ENCODE assay signal across 20 cellular contexts in genomic region chr17:67515490-67516088, GRCh38.
DNase-seq lines count a peak whose midpoint lies in the region; ATAC-seq and TF ChIP-seq lines count a peak whose summit lies in the region.
"Had no signal": no experiment of that assay in that cellular context is flagged by ENCODE, and none has a peak within 500 bp of the region (broad histone marks: within the 10 kb centered on the region; RNA-seq: fewer than 3 reads in every experiment).

No MANE protein-coding gene starts in this region.

- no peak for TF ChIP-seq CTCF in GM23338 (conservative IDR thresholded peaks at IDR 0.05; ENCODE audit: low read depth in 2 of 2)
- TF ChIP-seq CTCF in adrenal gland (IDR thresholded peaks at IDR 0.05): no peak
- no peak for TF ChIP-seq CTCF in heart right ventricle (IDR thresholded peaks at IDR 0.05)
- TF ChIP-seq CTCF in progenitor cell of endocrine pancreas (IDR thresholded peaks at IDR 0.05; ENCODE audit: unreplicated experiment): no peak
- TF ChIP-seq CTCF in sigmoid colon (IDR thresholded peaks at IDR 0.05): no peak

- ATAC-seq in GM23338: no peak
- ATAC-seq in heart right ventricle: peak in 5 of 8 donors; percentile 34 to 68 (median 41)
- no peak for ATAC-seq in activated T-cell treated with anti-CD3 and anti-CD28 coated beads, Interleukin-2, amount 50 U/mL, for 72 hours (replicated peaks in 1 of 2)
- no peak for ATAC-seq in left lobe of liver

- 22 to 32% (median 26%) methylated on average over 10 of the region's 10 CpGs for WGBS in adrenal gland, 4 donors
- 16 to 21% methylated on average over 10 of the region's 10 CpGs for WGBS in heart right ventricle, 2 donors
- WGBS in sigmoid colon, 2 donors: 84 to 87% methylated on average over 10 of the region's 10 CpGs

- H3K9me3 ChIP-seq in adrenal gland (replicated peaks in 1 of 3): no peaks in the 10 kb centered on the region
- peaks cover 0 to 5% (median 0%) of the 10 kb centered on the region in 11 donors for H3K9me3 ChIP-seq in heart right ventricle
- no peaks in the 10 kb centered on the region for H3K9me3 ChIP-seq in sigmoid colon
- H3K9me3 ChIP-seq: mucosa of descending colon, prostate gland, upper lobe of left lung had no signal

- TF ChIP-seq EP300 in sigmoid colon (IDR thresholded peaks at IDR 0.05): no peak

- peaks cover 43% of the 10 kb centered on the region for H3K4me1 Mint-ChIP-seq in GM23338
- peaks cover 32% of the 10 kb centered on the region for H3K4me1 Mint-ChIP-seq in progenitor cell of endocrine pancreas (ENCODE audit: low read depth)
- peaks cover 41% of the 10 kb centered on the region for H3K4me1 Mint-ChIP-seq in activated T-cell treated with anti-CD3 and anti-CD28 coated beads, Interleukin-2, amount 50 U/mL, for 72 hours (ENCODE audit: low read depth)

- H3K4me3 ChIP-seq in GM23338 (no peak overlapping the region), adrenal gland (no peak overlapping the region), heart right ventricle (peak overlapping the region in 1 of 10 donors; percentile 21), sigmoid colon (no peak overlapping the region)
- H3K4me3 ChIP-seq: mucosa of descending colon, prostate gland, upper lobe of left lung had no signal

- H3K9me3 Mint-ChIP-seq in GM23338: peaks cover 7% of the 10 kb centered on the region; the same call in 2 of the 3 replicates
- peaks cover 7% of the 10 kb centered on the region for H3K9me3 Mint-ChIP-seq in progenitor cell of endocrine pancreas (ENCODE audit: low read depth)
- H3K9me3 Mint-ChIP-seq in activated T-cell treated with anti-CD3 and anti-CD28 coated beads, Interleukin-2, amount 50 U/mL, for 72 hours: peaks cover 0 to 2% of the 10 kb centered on the region in 2 donors

- peaks cover 1% of the 10 kb centered on the region for H3F3A ChIP-seq in GM23338 (replicated peaks; ENCODE audit: low read depth)

- H3K27ac Mint-ChIP-seq in GM23338 (no peak overlapping the region), progenitor cell of endocrine pancreas (peak overlapping the region; percentile 14)
- no peak overlapping the region for H3K27ac Mint-ChIP-seq in activated T-cell treated with anti-CD3 and anti-CD28 coated beads, Interleukin-2, amount 50 U/mL, for 72 hours

- H3K4me3 Mint-ChIP-seq in GM23338 (no peak overlapping the region), progenitor cell of endocrine pancreas (ENCODE audit: low read depth) (no peak overlapping the region)
- no peak overlapping the region for H3K4me3 Mint-ChIP-seq in activated T-cell treated with anti-CD3 and anti-CD28 coated beads, Interleukin-2, amount 50 U/mL, for 72 hours

- H3K27me3 ChIP-seq in GM23338 (ENCODE audit: insufficient read depth) (no peaks in the 10 kb centered on the region), adrenal gland (no peaks in the 10 kb centered on the region), heart right ventricle (no peaks in the 10 kb centered on the region), sigmoid colon (no peaks in the 10 kb centered on the region)
- H3K27me3 ChIP-seq: upper lobe of left lung had no signal

- peak overlapping the region; percentile 50; the same call in 1 of the 2 replicates for H3K4me2 ChIP-seq in GM23338

- H3K36me3 Mint-ChIP-seq in GM23338 (ENCODE audit: low read depth) (peaks cover 11% of the 10 kb centered on the region), progenitor cell of endocrine pancreas (ENCODE audit: insufficient read depth) (peaks cover 3% of the 10 kb centered on the region)
- H3K36me3 Mint-ChIP-seq in activated T-cell treated with anti-CD3 and anti-CD28 coated beads, Interleukin-2, amount 50 U/mL, for 72 hours (ENCODE audit: insufficient read depth in 2 of 2): peaks cover 0 to 3% of the 10 kb centered on the region in 2 donors

- no peaks in the 10 kb centered on the region for H3K9me2 ChIP-seq in GM23338 (ENCODE audit: insufficient read depth)

- peaks cover 12% of the 10 kb centered on the region; the same call in 1 of the 2 replicates for H4K20me1 ChIP-seq in GM23338 (replicated peaks; ENCODE audit: insufficient read depth)

- peaks cover 58% of the 10 kb centered on the region for H3K79me2 ChIP-seq in GM23338 (replicated peaks; ENCODE audit: insufficient read depth)

- H2AFZ ChIP-seq in GM23338: no peak overlapping the region

- H3K36me3 ChIP-seq in GM23338 (ENCODE audit: insufficient read depth): no peaks in the 10 kb centered on the region
- no peaks in the 10 kb centered on the region for H3K36me3 ChIP-seq in adrenal gland (replicated peaks in 1 of 2)
- no peaks in the 10 kb centered on the region for H3K36me3 ChIP-seq in heart right ventricle
- no peaks in the 10 kb centered on the region for H3K36me3 ChIP-seq in sigmoid colon
- H3K36me3 ChIP-seq: prostate gland, upper lobe of left lung had no signal

- no peak for TF ChIP-seq POLR2A in adrenal gland (IDR thresholded peaks at IDR 0.05)
- TF ChIP-seq POLR2A in sigmoid colon (IDR thresholded peaks at IDR 0.05): no peak

- DNase-seq in GM23338 (ENCODE audit: low spot score) (no peak), adrenal gland (peak in 1 of 7 donors; percentile 42), heart right ventricle (no peak), progenitor cell of endocrine pancreas (ENCODE audit: low spot score, unreplicated experiment) (no peak), sigmoid colon (no peak), left lobe of liver (ENCODE audit: low spot score) (no peak), NCI-H146 treated with DMSO at 0.1 percent for 48 hours (lab: John Stamatoyannopoulos, UW; ENCODE audit: unreplicated experiment) (no peak)
- DNase-seq in activated T-cell treated with anti-CD3 and anti-CD28 coated beads, Interleukin-2, amount 50 U/mL, for 72 hours: no peak
- DNase-seq: activated CD4-positive, alpha-beta T cell treated with anti-CD3 and anti-CD28 coated beads for 1 hour; activated CD8-positive, alpha-beta memory T cell treated with anti-CD3 and anti-CD28 coated beads, Interleukin-2, amount 50 U/mL, for 4 hours; activated naive CD4-positive, alpha-beta T cell treated with anti-CD3 and anti-CD28 coated beads, Interleukin-2, amount 50 U/mL, for 16 hours; DND-41; erythroblast; head of caudate nucleus; mucosa of descending colon; NCI-H2107; T-helper 2 cell; upper lobe of left lung had no signal

- H3K27me3 Mint-ChIP-seq in GM23338 (ENCODE audit: insufficient read depth, low read depth, poor library complexity): peaks cover 4% of the 10 kb centered on the region
- no peaks in the 10 kb centered on the region for H3K27me3 Mint-ChIP-seq in progenitor cell of endocrine pancreas
- no peaks in the 10 kb centered on the region for H3K27me3 Mint-ChIP-seq in activated T-cell treated with anti-CD3 and anti-CD28 coated beads, Interleukin-2, amount 50 U/mL, for 72 hours (ENCODE audit: low read depth)

- H3K4me1 ChIP-seq in GM23338 (ENCODE audit: insufficient read depth): peaks cover 24% of the 10 kb centered on the region
- peaks cover 14 to 24% of the 10 kb centered on the region in 2 donors for H3K4me1 ChIP-seq in adrenal gland (replicated peaks in 1 of 2)
- H3K4me1 ChIP-seq in heart right ventricle: peaks cover 2 to 47% (median 22%) of the 10 kb centered on the region in 9 donors
- peaks cover 0 to 13% (median 12%) of the 10 kb centered on the region in 4 donors for H3K4me1 ChIP-seq in sigmoid colon
- H3K4me1 ChIP-seq: prostate gland had no signal

- intact Hi-C loops in adrenal gland (cut with DNase I): no loop called here
- intact Hi-C loops in heart right ventricle (cut with DNase I): no loop called here
- intact Hi-C loops in sigmoid colon (cut with DNase I): no loop called here

- H3K27ac ChIP-seq in GM23338 (ENCODE audit: low read depth) (peak overlapping the region; percentile 60; the same call in 1 of the 2 replicates), adrenal gland (peak overlapping the region in 4 of 5 donors; percentile 1 to 56 (median 42)), heart right ventricle (peak overlapping the region in 8 of 10 donors; percentile 3 to 79 (median 47)), sigmoid colon (peak overlapping the region in 1 of 4 donors; percentile 67)
- H3K27ac ChIP-seq: prostate gland, RWPE1, upper lobe of left lung had no signal

TF ChIP-seq in GM23338, 12 proteins besides CTCF, POLR2A, EP300 and RAD21 (continues in another document):
- no peak for TF ChIP-seq NANOG (IDR thresholded peaks at IDR 0.05; ENCODE audit: borderline replicate concordance)
- no peak for TF ChIP-seq ZNF331 (CRISPR knock-in tag; IDR thresholded peaks at IDR 0.05; ENCODE audit: low read depth)
- no peak for TF ChIP-seq ETS1 (IDR thresholded peaks at IDR 0.05)
- no peak for TF ChIP-seq CREB1 (CRISPR knock-in tag; IDR thresholded peaks at IDR 0.05; ENCODE audit: low read depth)
- TF ChIP-seq EZH2 (IDR thresholded peaks at IDR 0.05; ENCODE audit: low read depth, unreplicated experiment): no peak
- no peak for TF ChIP-seq ZNF114 (CRISPR knock-in tag; IDR thresholded peaks at IDR 0.05)

Comparison
In these comparisons a context has a peak if more than half of its experiments do, and no peak if none do; other contexts are left out.
1. ATAC-seq: peak in heart right ventricle (5 of 8); none in GM23338 (single experiment), activated T-cell treated with anti-CD3 and anti-CD28 coated beads, Interleukin-2, amount 50 U/mL, for 72 hours (0 of 2) and left lobe of liver (single experiment).